8 cellular contexts compared by ENCODE assay signal in genomic region chr1:23979387-23980005, GRCh38. TPM values are rescaled to one million over a fixed set of nuclear protein-coding genes. Genes with fewer than 3 reads are reported as not detected.
DNase-seq lines count a peak whose midpoint lies in the region; TF ChIP-seq lines count a peak whose summit lies in the region.

No MANE protein-coding gene starts in this region.

- peaks cover 47% of the 10 kb centered on the region for H3K36me3 Mint-ChIP-seq in activated naive CD8-positive, alpha-beta T cell treated with anti-CD3 and anti-CD28 coated beads for 36 hours

- no peaks in the 10 kb centered on the region for H3K36me3 ChIP-seq in kidney epithelial cell (ENCODE audit: control insufficient read depth, insufficient read depth, low read length)
- peaks cover 11% of the 10 kb centered on the region for H3K36me3 ChIP-seq in thymus (ENCODE audit: control insufficient read depth, insufficient read depth)

- H3K9me3 Mint-ChIP-seq in activated naive CD8-positive, alpha-beta T cell treated with anti-CD3 and anti-CD28 coated beads for 36 hours: no peaks in the 10 kb centered on the region

- H3K27me3 ChIP-seq in kidney epithelial cell (ENCODE audit: control insufficient read depth, insufficient read depth, low read length) (no peaks in the 10 kb centered on the region), thymus (ENCODE audit: control insufficient read depth, insufficient read depth) (no peaks in the 10 kb centered on the region)

- DNase-seq in activated gamma-delta T cell treated with anti-CD3 and anti-CD28 coated beads, Interleukin-2, amount 50 U/mL, for 16 hours (ENCODE audit: low read depth): peak; percentile 55
- no peak for DNase-seq in activated gamma-delta T cell treated with Interleukin-2 at 50 U/mL for 16 hours
- DNase-seq in activated naive CD8-positive, alpha-beta T cell treated with anti-CD3 and anti-CD28 coated beads for 36 hours: no peak
- DNase-seq in kidney epithelial cell (ENCODE audit: low read depth): no peak
- DNase-seq in GM20000 (ENCODE audit: low spot score): no peak
- no peak for DNase-seq in NK-92 treated with Interleukin-12 subunit alpha and Interleukin-12 subunit beta, amount 100 ng/mL, for 24 hours (lab: John Stamatoyannopoulos, UW)
- DNase-seq in C1 segment of cervical spinal cord (lab: John Stamatoyannopoulos, UW): no peak

- peaks cover 40% of the 10 kb centered on the region for H3K4me1 Mint-ChIP-seq in activated naive CD8-positive, alpha-beta T cell treated with anti-CD3 and anti-CD28 coated beads for 36 hours

- H3K27ac Mint-ChIP-seq in activated naive CD8-positive, alpha-beta T cell treated with anti-CD3 and anti-CD28 coated beads for 36 hours: peak overlapping the region; percentile 100

- H3K4me3 ChIP-seq in kidney epithelial cell (ENCODE audit: low read depth, low read length) (peak overlapping the region; percentile 95), thymus (ENCODE audit: low read length) (peak overlapping the region; percentile 91)

- WGBS in thymus: 1% methylated on average over 29 of the region's 29 CpGs

- H3K27me3 Mint-ChIP-seq in activated naive CD8-positive, alpha-beta T cell treated with anti-CD3 and anti-CD28 coated beads for 36 hours: peaks cover 3% of the 10 kb centered on the region

- H3K4me3 Mint-ChIP-seq in activated naive CD8-positive, alpha-beta T cell treated with anti-CD3 and anti-CD28 coated beads for 36 hours: peak overlapping the region; percentile 97

- no peaks in the 10 kb centered on the region for H3K9me3 ChIP-seq in thymus (ENCODE audit: control insufficient read depth)

- H3K27ac ChIP-seq in thymus (ENCODE audit: low read depth): peak overlapping the region; percentile 100

- peaks cover 22% of the 10 kb centered on the region for H3K4me1 ChIP-seq in thymus (ENCODE audit: control insufficient read depth, insufficient read depth, low read length)

- TF ChIP-seq CTCF in kidney epithelial cell (IDR thresholded peaks at IDR 0.05; ENCODE audit: insufficient read depth, low read length, poor library complexity, severe bottlenecking) (no peak), GM20000 (IDR thresholded peaks at IDR 0.05; ENCODE audit: extremely low read depth, missing control alignments) (no peak)

RNA-seq across cellular contexts. Expression of gene SRSF10, which starts 0.6 kb away (rescaled TPM):
- 100 to 1,000 TPM; 229 to 234 TPM for total RNA-seq in activated naive CD8-positive, alpha-beta T cell treated with anti-CD3 and anti-CD28 coated beads for 36 hours
- 74.3 and 83.7 TPM in 2 replicates for total RNA-seq in kidney epithelial cell
- polyA plus RNA-seq in thymus: 106 TPM

RNA-seq across cellular contexts. Expression of gene PNRC2, which starts 19.9 kb away (rescaled TPM):
- 100 to 1,000 TPM; 162 to 165 TPM for total RNA-seq in activated naive CD8-positive, alpha-beta T cell treated with anti-CD3 and anti-CD28 coated beads for 36 hours
- total RNA-seq in kidney epithelial cell: 95.9 and 102 TPM in 2 replicates
- 151 TPM for polyA plus RNA-seq in thymus
